Comparison of ENCODE assay signal across 9 cellular contexts in genomic region chr12:89348894-89349669, GRCh38. TPM values are rescaled to one million over a fixed set of nuclear protein-coding genes. Genes with fewer than 3 reads are reported as not detected.
A peak's percentile ranks its signal among the peaks of the same experiment; 100 is the strongest.
DNase-seq lines count a peak whose midpoint lies in the region; ATAC-seq lines count a peak whose summit lies in the region.
"Had no signal": no experiment of that assay in that cellular context is flagged by ENCODE, and none has a peak within 500 bp of the region (broad histone marks: within the 10 kb centered on the region; RNA-seq: fewer than 3 reads in every experiment).

No MANE protein-coding gene starts in this region.

- H3K27me3 Mint-ChIP-seq in activated CD4-positive, alpha-beta T cell treated with anti-CD3 and anti-CD28 coated beads, Interleukin-2, amount 10 ng/mL, durations not matched to agents 24 days and 14 days = no peaks in the 10 kb centered on the region
- peaks cover 34% of the 10 kb centered on the region for H3K27me3 Mint-ChIP-seq in activated naive CD8-positive, alpha-beta T cell treated with anti-CD3 and anti-CD28 coated beads for 36 hours

- ATAC-seq in HG03439 (IDR thresholded peaks at IDR 0.05; ENCODE audit: unreplicated experiment) = no peak

- H3K27ac ChIP-seq in substantia nigra (ENCODE audit: low read depth, low read length, poor library complexity, severe bottlenecking) = peak overlapping the region; percentile 10
- H3K27ac ChIP-seq: C4-2B had no signal

- peak overlapping the region; percentile 86 for H3K27ac Mint-ChIP-seq in activated CD4-positive, alpha-beta T cell treated with anti-CD3 and anti-CD28 coated beads, Interleukin-2, amount 10 ng/mL, durations not matched to agents 24 days and 14 days
- H3K27ac Mint-ChIP-seq in activated naive CD8-positive, alpha-beta T cell treated with anti-CD3 and anti-CD28 coated beads for 36 hours = no peak overlapping the region

- DNase-seq in activated CD4-positive, alpha-beta T cell treated with anti-CD3 and anti-CD28 coated beads, Interleukin-2, amount 10 ng/mL, durations not matched to agents 24 days and 14 days = no peak
- DNase-seq in activated CD4-positive, alpha-beta T cell treated with anti-CD3 and anti-CD28 coated beads, Interleukin-2, amount 50 U/mL, for 48 hours = no peak
- no peak for DNase-seq in activated naive CD8-positive, alpha-beta T cell treated with anti-CD3 and anti-CD28 coated beads for 36 hours
- DNase-seq in iris pigment epithelial cell (ENCODE audit: low read depth) (peak; percentile 30), substantia nigra (lab: John Stamatoyannopoulos, UW) (no peak), midbrain (lab: John Stamatoyannopoulos, UW) (no peak), SKM-1 (lab: John Stamatoyannopoulos, UW; ENCODE audit: unreplicated experiment) (no peak)

- intact Hi-C loops in activated CD4-positive, alpha-beta T cell treated with anti-CD3 and anti-CD28 coated beads, Interleukin-2, amount 10 ng/mL, durations not matched to agents 24 days and 14 days (cut with micrococcal nuclease) = no loop called here

- H3K4me1 Mint-ChIP-seq in activated CD4-positive, alpha-beta T cell treated with anti-CD3 and anti-CD28 coated beads, Interleukin-2, amount 10 ng/mL, durations not matched to agents 24 days and 14 days = peaks cover 51% of the 10 kb centered on the region
- peaks cover 56% of the 10 kb centered on the region for H3K4me1 Mint-ChIP-seq in activated naive CD8-positive, alpha-beta T cell treated with anti-CD3 and anti-CD28 coated beads for 36 hours

- peaks cover 54% of the 10 kb centered on the region for H3K36me3 Mint-ChIP-seq in activated CD4-positive, alpha-beta T cell treated with anti-CD3 and anti-CD28 coated beads, Interleukin-2, amount 10 ng/mL, durations not matched to agents 24 days and 14 days (ENCODE audit: low read depth)
- H3K36me3 Mint-ChIP-seq in activated naive CD8-positive, alpha-beta T cell treated with anti-CD3 and anti-CD28 coated beads for 36 hours = peaks cover 30% of the 10 kb centered on the region

- no peaks in the 10 kb centered on the region for H3K9me3 Mint-ChIP-seq in activated CD4-positive, alpha-beta T cell treated with anti-CD3 and anti-CD28 coated beads, Interleukin-2, amount 10 ng/mL, durations not matched to agents 24 days and 14 days
- no peaks in the 10 kb centered on the region for H3K9me3 Mint-ChIP-seq in activated naive CD8-positive, alpha-beta T cell treated with anti-CD3 and anti-CD28 coated beads for 36 hours

- H3K4me3 Mint-ChIP-seq in activated CD4-positive, alpha-beta T cell treated with anti-CD3 and anti-CD28 coated beads, Interleukin-2, amount 10 ng/mL, durations not matched to agents 24 days and 14 days = peak overlapping the region; percentile 98
- H3K4me3 Mint-ChIP-seq in activated naive CD8-positive, alpha-beta T cell treated with anti-CD3 and anti-CD28 coated beads for 36 hours = peak overlapping the region; percentile 89

RNA-seq across cellular contexts. Expression of gene DUSP6, which starts 3.2 kb away (rescaled TPM):
- 95.5 and 96.7 TPM in 2 replicates for total RNA-seq in activated CD4-positive, alpha-beta T cell treated with anti-CD3 and anti-CD28 coated beads, Interleukin-2, amount 10 ng/mL, durations not matched to agents 24 days and 14 days
- total RNA-seq in activated naive CD8-positive, alpha-beta T cell treated with anti-CD3 and anti-CD28 coated beads for 36 hours = 10 to 100 TPM; 15.3 to 15.6 TPM
